In the genomic region with DNA sequence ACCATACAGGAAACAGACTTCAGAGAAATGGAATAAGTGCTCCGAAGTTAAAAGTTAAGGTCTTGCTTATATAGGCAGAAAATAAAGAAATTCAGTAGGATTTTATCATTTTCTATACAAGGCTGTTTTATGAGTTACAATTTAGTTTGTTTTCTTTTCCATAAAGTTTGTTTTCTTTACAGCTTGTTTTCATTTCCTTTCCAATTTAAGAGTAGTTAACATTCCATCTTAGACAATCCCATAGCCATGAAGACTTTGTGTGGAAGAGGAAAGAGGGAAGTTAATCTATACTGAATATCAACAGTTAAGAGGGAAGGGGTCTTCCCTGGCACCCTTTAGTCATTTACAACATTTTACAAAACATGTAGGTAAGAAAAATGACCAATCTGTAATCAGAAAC, we compare ENCODE assay signal across 9 cellular contexts.
"Had no signal": no experiment of that assay in that cellular context is flagged by ENCODE, and none has a peak within 500 bp of the region (broad histone marks: within the 10 kb centered on the region; RNA-seq: fewer than 3 reads in every experiment).

No MANE protein-coding gene starts in this region.

- H3K4me1 ChIP-seq: HAP-1 had no signal

- H3K4me3 ChIP-seq: GM23248, GM23338, HAP-1 had no signal

- ATAC-seq: GM23338, HCT116 had no signal

- DNase-seq: GM23248, GOT3, H7, H9, HCEC 1CT, HFFc6 had no signal

- H2AFZ ChIP-seq: GM23248, GM23338 had no signal

- H3K36me3 ChIP-seq: HAP-1 had no signal

- H3K4me2 ChIP-seq: GM23338 had no signal

- H3K27ac ChIP-seq: GM23248 had no signal

- H3K9me3 ChIP-seq: HAP-1 had no signal

- H3K9ac ChIP-seq: GM23248 had no signal
